In genomic region chr2:17416891-17417391, GRCh38 we compare ENCODE assay signal across 14 cellular contexts.
DNase-seq lines count a peak whose midpoint lies in the region.
"Had no signal": no experiment of that assay in that cellular context is flagged by ENCODE, and none has a peak within 500 bp of the region (broad histone marks: within the 10 kb centered on the region; RNA-seq: fewer than 3 reads in every experiment).

No MANE protein-coding gene starts in this region.

- DNase-seq in A172 (ENCODE audit: low spot score) = peak; percentile 96
- peak; percentile 95 for DNase-seq in HS-27A (ENCODE audit: low read depth)
- peak; percentile 92 for DNase-seq in astrocyte of the hippocampus (ENCODE audit: low read depth, low spot score)
- peak; percentile 2 for DNase-seq in hepatic stellate cell (ENCODE audit: low spot score)
- DNase-seq in activated naive CD4-positive, alpha-beta T cell treated with Interleukin-2 at 50 U/mL for 16 hours = no peak
- DNase-seq in epidermal melanocyte (ENCODE audit: insufficient read length, low spot score) = no peak
- DNase-seq in G401 (ENCODE audit: low spot score) = no peak
- DNase-seq in DMS153 (lab: John Stamatoyannopoulos, UW) = no peak
- DNase-seq: activated CD4-positive, alpha-beta T cell treated with anti-CD3 and anti-CD28 coated beads, Interleukin-2, amount 50 U/mL, for 48 hours; activated effector memory CD4-positive, alpha-beta T cell treated with Interleukin-2 at 50 U/mL for 16 hours; NCI-H146; NCI-H526 treated with DMSO at 0.1 percent for 48 hours; stimulated activated CD4-positive, alpha-beta T cell treated with anti-CD3 and anti-CD28 coated beads, Interleukin-12 subunit alpha, Interleukin-12 subunit beta, amount 100 ng/mL, for 4 hours; thyroid gland had no signal

- in situ Hi-C loops in G401 (cut with HindIII; ENCODE audit: low sequenced_read_pairs) = no loop called here

Comparison
In these comparisons a context has a peak if more than half of its experiments do, and no peak if none do; other contexts are left out.
1. DNase-seq: peak in A172 (single experiment), HS-27A (single experiment), astrocyte of the hippocampus (single experiment) and hepatic stellate cell (single experiment); none in activated naive CD4-positive, alpha-beta T cell treated with Interleukin-2 at 50 U/mL for 16 hours (single experiment), epidermal melanocyte (single experiment), G401 (single experiment) and DMS153 (single experiment).